ENCODE assay signal across 19 cellular contexts in the genomic region with DNA sequence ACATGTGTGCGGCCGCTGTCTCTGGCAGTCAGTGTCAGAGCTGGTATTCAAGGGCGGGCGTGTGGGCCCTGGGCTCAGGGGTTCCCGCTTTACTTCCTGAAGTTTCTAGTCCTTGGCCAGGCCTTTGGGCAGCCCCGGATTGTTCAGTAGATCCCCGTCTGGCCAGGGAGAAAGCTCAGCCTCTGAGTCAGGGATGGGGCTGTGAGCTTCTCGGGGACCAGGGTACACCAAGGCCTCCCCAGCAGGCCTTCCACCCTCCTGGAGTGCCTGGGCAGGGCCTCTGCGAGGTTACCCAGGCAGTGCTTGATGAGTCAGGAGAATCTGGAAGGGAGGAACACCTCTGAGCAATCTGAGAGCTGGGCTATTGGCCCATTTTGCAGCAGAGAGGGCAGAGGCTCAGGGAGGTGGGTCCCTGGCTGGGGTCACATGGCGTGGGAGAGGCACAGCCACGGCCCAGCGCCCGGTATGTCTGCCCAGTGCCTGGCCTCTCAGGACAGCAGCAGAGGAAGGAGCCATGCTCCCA.
A peak's percentile ranks its signal among the peaks of the same experiment; 100 is the strongest.
DNase-seq lines count a peak whose midpoint lies in the region; ATAC-seq and TF ChIP-seq lines count a peak whose summit lies in the region.
"Had no signal": no experiment of that assay in that cellular context is flagged by ENCODE, and none has a peak within 500 bp of the region (broad histone marks: within the 10 kb centered on the region; RNA-seq: fewer than 3 reads in every experiment).

No MANE protein-coding gene starts in this region.

- no peaks in the 10 kb centered on the region for H3K36me3 Mint-ChIP-seq in neural progenitor cell
- H3K36me3 Mint-ChIP-seq: activated naive CD4-positive, alpha-beta T cell treated with anti-CD3 and anti-CD28 coated beads, Interleukin-2, amount 50 U/mL, for 72 hours; brain had no signal

- H3K4me3 ChIP-seq in cardiac fibroblast (replicated peaks in 1 of 2; ENCODE audit: low read depth in 2 of 2, low read length in 2 of 2) = no peak overlapping the region
- H3K4me3 ChIP-seq in neural progenitor cell = no peak overlapping the region
- no peak overlapping the region for H3K4me3 ChIP-seq in trophoblast cell (ENCODE audit: low read depth, low read length)
- H3K4me3 ChIP-seq: SK-N-MC had no signal

- peaks cover 8% of the 10 kb centered on the region for H3K27me3 Mint-ChIP-seq in neural progenitor cell (ENCODE audit: insufficient read depth, low read depth)

- H3K36me3 ChIP-seq in KOPT-K1 (ENCODE audit: insufficient read depth, low read length) (no peaks in the 10 kb centered on the region), neural progenitor cell (no peaks in the 10 kb centered on the region), trophoblast cell (ENCODE audit: control insufficient read depth in 1 of 2, insufficient read depth in 2 of 2, low read length in 2 of 2) (no peaks in the 10 kb centered on the region)

- no peak overlapping the region for H4K91ac ChIP-seq in trophoblast cell (ENCODE audit: low read depth, low read length)

- DNase-seq in Daoy (ENCODE audit: low read depth) (peak; percentile 51), cardiac fibroblast (ENCODE audit: low read depth in 2 of 2) (peak; percentile 21 to 49), neural progenitor cell (ENCODE audit: low spot score) (no peak), HUDEP-2 (lab: John Stamatoyannopoulos, UW; ENCODE audit: unreplicated experiment in 76 of 76) (no peak), trophoblast cell (no peak)
- DNase-seq: activated CD4-positive, CD25-positive, alpha-beta regulatory T cell; dermis blood vessel endothelial cell; GOT3; NCI-H187; NCI-H345 had no signal

- no peak overlapping the region for H3K4ac ChIP-seq in trophoblast cell (ENCODE audit: low read depth, low read length)

- TF ChIP-seq CTCF in cardiac fibroblast (IDR thresholded peaks at IDR 0.05; ENCODE audit: low read depth, low read length) (no peak), neural progenitor cell (IDR thresholded peaks at IDR 0.05) (no peak)

- H2BK5ac ChIP-seq in trophoblast cell (ENCODE audit: low read depth, low read length, poor library complexity) = no peak overlapping the region

- H3K4me1 ChIP-seq in neural progenitor cell = no peaks in the 10 kb centered on the region
- H3K4me1 ChIP-seq in trophoblast cell (ENCODE audit: control insufficient read depth in 1 of 2, insufficient read depth in 2 of 2, low read length in 2 of 2) = peaks cover 10 to 15% of the 10 kb centered on the region in 2 experiments

- H3K4me2 ChIP-seq in neural progenitor cell (no peak overlapping the region), trophoblast cell (ENCODE audit: low read length) (no peak overlapping the region)

- WGBS in trophoblast cell (ENCODE audit: extremely low coverage, insufficient coverage, insufficient read length) = no CpG with 5 or more reads among the region's 13 CpGs

- no peak overlapping the region for H3K23ac ChIP-seq in trophoblast cell (ENCODE audit: low read length)

- no peaks in the 10 kb centered on the region for H3F3A ChIP-seq in neural progenitor cell (ENCODE audit: low read depth)

- no peaks in the 10 kb centered on the region for H3K9me3 ChIP-seq in KOPT-K1 (ENCODE audit: insufficient read depth, low read length, poor library complexity, severe bottlenecking)
- H3K9me3 ChIP-seq in neural progenitor cell (ENCODE audit: low read depth) = no peaks in the 10 kb centered on the region
- H3K9me3 ChIP-seq in trophoblast cell (ENCODE audit: insufficient read depth, low read depth, low read length) = no peaks in the 10 kb centered on the region

- H2AFZ ChIP-seq in neural progenitor cell (replicated peaks) = no peak overlapping the region
- H2AFZ ChIP-seq in trophoblast cell (ENCODE audit: insufficient read depth, low read length, poor library complexity) = no peak overlapping the region

- H3K4me1 Mint-ChIP-seq in neural progenitor cell = peaks cover 23% of the 10 kb centered on the region
- H3K4me1 Mint-ChIP-seq: B cell had no signal

- no peak overlapping the region for H3K14ac ChIP-seq in trophoblast cell (ENCODE audit: low read length)

- H3K27ac Mint-ChIP-seq in neural progenitor cell = peak overlapping the region; percentile 60
- H3K27ac Mint-ChIP-seq: B cell had no signal

- no peaks in the 10 kb centered on the region for H3K9me3 Mint-ChIP-seq in neural progenitor cell
- H3K9me3 Mint-ChIP-seq: activated naive CD4-positive, alpha-beta T cell treated with anti-CD3 and anti-CD28 coated beads, Interleukin-2, amount 50 U/mL, for 72 hours had no signal

- peaks cover 13% of the 10 kb centered on the region for H3K79me1 ChIP-seq in trophoblast cell (ENCODE audit: low read length)

- no peak for ATAC-seq in HG02571 (IDR thresholded peaks at IDR 0.05; ENCODE audit: unreplicated experiment)
- ATAC-seq in GM19351 (IDR thresholded peaks at IDR 0.05; ENCODE audit: unreplicated experiment) = no peak
- ATAC-seq: left lobe of liver had no signal

- H3K27ac ChIP-seq in KOPT-K1 (ENCODE audit: low read depth, low read length, poor library complexity, severe bottlenecking) = peak overlapping the region; percentile 13
- H3K27ac ChIP-seq in neural progenitor cell = no peak overlapping the region
- no peak overlapping the region for H3K27ac ChIP-seq in trophoblast cell (ENCODE audit: low read depth, low read length)
- H3K27ac ChIP-seq: epithelial cell of prostate, SK-N-MC had no signal

- no peak overlapping the region for H2BK120ac ChIP-seq in trophoblast cell (ENCODE audit: insufficient read depth, low read length, poor library complexity)

- H3K79me2 ChIP-seq in neural progenitor cell (ENCODE audit: low read depth) = no peaks in the 10 kb centered on the region
- H3K79me2 ChIP-seq in trophoblast cell (ENCODE audit: control insufficient read depth, insufficient read depth, low read length, poor library complexity) = no peaks in the 10 kb centered on the region

- H3K18ac ChIP-seq in trophoblast cell (ENCODE audit: low read length) = no peak overlapping the region

- no peak overlapping the region for H2BK12ac ChIP-seq in trophoblast cell (ENCODE audit: low read length)

- no peak overlapping the region for H4K8ac ChIP-seq in trophoblast cell (ENCODE audit: low read depth, low read length)

- H3K9ac ChIP-seq in neural progenitor cell (no peak overlapping the region), trophoblast cell (ENCODE audit: low read length) (no peak overlapping the region)

- H4K12ac ChIP-seq in trophoblast cell (ENCODE audit: low read depth, low read length) = no peak overlapping the region

- H2AK5ac ChIP-seq in trophoblast cell (ENCODE audit: low read length) = no peak overlapping the region

- no peaks in the 10 kb centered on the region for H4K20me1 ChIP-seq in neural progenitor cell (ENCODE audit: low read depth)

- no peak overlapping the region for H3K4me3 Mint-ChIP-seq in neural progenitor cell
- H3K4me3 Mint-ChIP-seq: B cell, brain had no signal

- H3K27me3 ChIP-seq in neural progenitor cell (no peaks in the 10 kb centered on the region), trophoblast cell (ENCODE audit: insufficient read depth, low read length) (no peaks in the 10 kb centered on the region)

Comparison
In these comparisons a context has a peak if more than half of its experiments do, and no peak if none do; other contexts are left out.
1. DNase-seq: peak in Daoy (single experiment) and cardiac fibroblast (2 of 2); none in neural progenitor cell (single experiment), HUDEP-2 (0 of 76) and trophoblast cell (0 of 2).